ENCODE assay signal across 10 cellular contexts in the genomic region with DNA sequence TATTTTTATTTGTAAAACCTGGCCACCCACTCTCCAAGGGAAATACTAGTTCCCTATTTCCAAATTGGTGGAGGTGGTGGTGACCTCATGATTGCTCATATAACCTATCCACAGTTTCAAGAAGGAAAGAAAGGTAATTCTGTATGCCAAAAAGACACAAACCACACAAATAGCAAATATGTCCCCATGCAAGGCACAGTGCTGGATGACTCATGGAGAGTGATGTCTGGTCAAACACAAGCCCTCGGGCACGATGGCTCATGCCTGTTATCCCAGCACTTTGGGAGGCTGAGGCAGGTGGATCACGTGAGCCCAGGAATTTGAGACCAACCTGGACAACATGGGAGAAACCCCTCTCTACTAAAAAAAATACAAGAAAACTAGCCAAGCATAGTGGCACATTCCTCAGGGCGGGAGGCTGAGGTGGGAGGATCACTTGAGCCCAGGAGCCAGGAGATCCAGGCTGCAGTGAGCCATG.
DNase-seq lines count a peak whose midpoint lies in the region; ATAC-seq, FAIRE-seq and TF ChIP-seq lines count a peak whose summit lies in the region.
"Had no signal": no experiment of that assay in that cellular context is flagged by ENCODE, and none has a peak within 500 bp of the region (broad histone marks: within the 10 kb centered on the region; RNA-seq: fewer than 3 reads in every experiment).

No MANE protein-coding gene starts in this region.

- 22% methylated on average over 4 of the region's 4 CpGs for WGBS in A549 (ENCODE audit: missing lambda C conversion rate)

- H3K4me3 ChIP-seq in A549 = no peak overlapping the region
- H3K4me3 ChIP-seq in SJSA1 = no peak overlapping the region
- H3K4me3 ChIP-seq: ascending aorta, prostate gland had no signal

- peak; percentile 43 to 45; a peak in 4 of 6 replicates for ATAC-seq in A549

- DNase-seq in A549 (ENCODE audit: low read depth in 1 of 2, low spot score in 1 of 2) (peak; percentile 74 to 86), H54 (ENCODE audit: insufficient read length, low spot score) (peak; percentile 56), SJSA1 (ENCODE audit: low read depth in 1 of 2, low spot score in 2 of 2) (peak; percentile 86 to 87), glomerular visceral epithelial cell (ENCODE audit: extremely low spot score) (peak; percentile 90), NCI-H2029 (lab: John Stamatoyannopoulos, UW) (no peak), retina (no peak), amygdala (lab: John Stamatoyannopoulos, UW) (no peak), NCI-H2171 treated with DMSO at 0.1 percent for 48 hours (lab: John Stamatoyannopoulos, UW) (no peak)

- H3K9me3 ChIP-seq in A549 (no peaks in the 10 kb centered on the region), SJSA1 (replicated peaks) (no peaks in the 10 kb centered on the region)
- H3K9me3 ChIP-seq: ascending aorta, prostate gland had no signal

- FAIRE-seq in A549 (lab: Jason Lieb, UNC) (peak; percentile 78), H54 (lab: Jason Lieb, UNC) (peak; percentile 15)

- peak; percentile 54 to 66; a peak in 2 of 5 replicates for TF ChIP-seq EP300 in A549 (IDR thresholded peaks at IDR 0.05)

- TF ChIP-seq CTCF in A549 (IDR thresholded peaks at IDR 0.05) = no peak

- H3K27me3 ChIP-seq in SJSA1 (replicated peaks) = no peaks in the 10 kb centered on the region
- H3K27me3 ChIP-seq: ascending aorta had no signal

- peaks cover 44% of the 10 kb centered on the region for H3K4me1 ChIP-seq in A549
- peaks cover 28% of the 10 kb centered on the region for H3K4me1 ChIP-seq in SJSA1 (replicated peaks)
- H3K4me1 ChIP-seq: prostate gland had no signal

- no peak; a peak in 2 of 5 replicates for TF ChIP-seq RAD21 in A549 (conservative IDR thresholded peaks at IDR 0.05 in 1 of 2, IDR thresholded peaks at IDR 0.05 in 1 of 2)

- CTCF ChIA-PET in A549 (lab: Yijun Ruan, JAX) = no interaction called here

- H3K36me3 ChIP-seq in SJSA1 = no peaks in the 10 kb centered on the region
- H3K36me3 ChIP-seq: ascending aorta, prostate gland had no signal

- POLR2A ChIA-PET in A549 (lab: Yijun Ruan, JAX) = no interaction called here

- H3K27ac ChIP-seq in A549 (peak overlapping the region; percentile 63 to 77; a peak in 5 of 6 replicates), SJSA1 (no peak overlapping the region)
- H3K27ac ChIP-seq: ascending aorta, prostate gland had no signal

- TF ChIP-seq POLR2A in A549 (IDR thresholded peaks at IDR 0.05; ENCODE audit: low read length) = no peak
- TF ChIP-seq POLR2A in H54 (IDR thresholded peaks at IDR 0.05; ENCODE audit: low read depth, low read length) = no peak

- peak overlapping the region; percentile 72 for H3K4me2 ChIP-seq in A549

TF ChIP-seq in A549, 52 proteins besides CTCF, POLR2A, EP300 and RAD21 (continues in another document):
- TF ChIP-seq RFX5 (IDR thresholded peaks at IDR 0.05) (no peak), RARB (CRISPR knock-in tag; IDR thresholded peaks at IDR 0.05) (no peak), FOSB (CRISPR knock-in tag; IDR thresholded peaks at IDR 0.05) (no peak), HOXB13 (CRISPR knock-in tag; IDR thresholded peaks at IDR 0.05; ENCODE audit: low read depth) (no peak), GATA3 (IDR thresholded peaks at IDR 0.05; ENCODE audit: borderline replicate concordance) (0 out of 2 replicates have a peak, but pooled peaks have one; percentile 52), PHF8 (IDR thresholded peaks at IDR 0.05; ENCODE audit: borderline replicate concordance, low read depth) (no peak), ZC3H11A (IDR thresholded peaks at IDR 0.05) (no peak), CEBPB (IDR thresholded peaks at IDR 0.05) (peak; percentile 57 to 68; a peak in 2 of 4 replicates), HOXA7 (CRISPR knock-in tag; IDR thresholded peaks at IDR 0.05) (no peak), HDAC2 (IDR thresholded peaks at IDR 0.05) (no peak), MAZ (IDR thresholded peaks at IDR 0.05; ENCODE audit: borderline replicate concordance, low read depth, low read length) (no peak), CHD2 (IDR thresholded peaks at IDR 0.05; ENCODE audit: low read length, partially characterized antibody) (no peak), POLR2AphosphoS2 (conservative IDR thresholded peaks at IDR 0.05; ENCODE audit: low read length) (no peak), KDM5A (IDR thresholded peaks at IDR 0.05) (no peak), CBX8 (IDR thresholded peaks at IDR 0.05) (no peak), EHF (CRISPR knock-in tag; IDR thresholded peaks at IDR 0.05) (no peak), BHLHE40 (IDR thresholded peaks at IDR 0.05; ENCODE audit: low read depth, low read length) (peak; percentile 69; the same call in 1 of the 2 replicates), SMC3 (IDR thresholded peaks at IDR 0.05) (peak; percentile 33; the same call in 2 of the 3 replicates), JUNB (IDR thresholded peaks at IDR 0.05) (peak; percentile 98), KDM1A (IDR thresholded peaks at IDR 0.05; ENCODE audit: low read depth) (no peak), FOSL2 (IDR thresholded peaks at IDR 0.05) (peak; percentile 97), FOSL2 (CRISPR knock-in tag; IDR thresholded peaks at IDR 0.05) (peak; percentile 90), HOXB5 (CRISPR knock-in tag; IDR thresholded peaks at IDR 0.05) (no peak), ZSCAN20 (CRISPR knock-in tag; IDR thresholded peaks at IDR 0.05) (no peak), ESRRA (IDR thresholded peaks at IDR 0.05; ENCODE audit: borderline replicate concordance, low read length) (no peak), SREBF2 (IDR thresholded peaks at IDR 0.05) (no peak), JUN (IDR thresholded peaks at IDR 0.05) (peak; percentile 52 to 86; a peak in 2 of 5 replicates), EHMT2 (IDR thresholded peaks at IDR 0.05; ENCODE audit: low read depth) (no peak), ZNF302 (CRISPR knock-in tag; IDR thresholded peaks at IDR 0.05) (no peak), NPAS2 (CRISPR knock-in tag; IDR thresholded peaks at IDR 0.05; ENCODE audit: borderline replicate concordance) (peak; percentile 31; the same call in 1 of the 2 replicates), CBX2 (IDR thresholded peaks at IDR 0.05; ENCODE audit: borderline replicate concordance, low read depth) (no peak), NFE2L2 (conservative IDR thresholded peaks at IDR 0.05; ENCODE audit: low read length) (no peak)
- TF ChIP-seq, protein P1, sequence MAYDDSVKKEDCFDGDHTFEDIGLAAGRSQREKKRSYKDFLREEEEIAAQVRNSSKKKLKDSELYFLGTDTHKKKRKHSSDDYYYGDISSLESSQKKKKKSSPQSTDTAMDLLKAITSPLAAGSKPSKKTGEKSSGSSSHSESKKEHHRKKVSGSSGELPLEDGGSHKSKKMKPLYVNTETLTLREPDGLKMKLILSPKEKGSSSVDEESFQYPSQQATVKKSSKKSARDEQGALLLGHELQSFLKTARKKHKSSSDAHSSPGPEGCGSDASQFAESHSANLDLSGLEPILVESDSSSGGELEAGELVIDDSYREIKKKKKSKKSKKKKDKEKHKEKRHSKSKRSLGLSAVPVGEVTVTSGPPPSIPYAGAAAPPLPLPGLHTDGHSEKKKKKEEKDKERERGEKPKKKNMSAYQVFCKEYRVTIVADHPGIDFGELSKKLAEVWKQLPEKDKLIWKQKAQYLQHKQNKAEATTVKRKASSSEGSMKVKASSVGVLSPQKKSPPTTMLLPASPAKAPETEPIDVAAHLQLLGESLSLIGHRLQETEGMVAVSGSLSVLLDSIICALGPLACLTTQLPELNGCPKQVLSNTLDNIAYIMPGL (CRISPR knock-in tag; IDR thresholded peaks at IDR 0.05; ENCODE audit: borderline replicate concordance) = no peak
- TF ChIP-seq, protein P2, sequence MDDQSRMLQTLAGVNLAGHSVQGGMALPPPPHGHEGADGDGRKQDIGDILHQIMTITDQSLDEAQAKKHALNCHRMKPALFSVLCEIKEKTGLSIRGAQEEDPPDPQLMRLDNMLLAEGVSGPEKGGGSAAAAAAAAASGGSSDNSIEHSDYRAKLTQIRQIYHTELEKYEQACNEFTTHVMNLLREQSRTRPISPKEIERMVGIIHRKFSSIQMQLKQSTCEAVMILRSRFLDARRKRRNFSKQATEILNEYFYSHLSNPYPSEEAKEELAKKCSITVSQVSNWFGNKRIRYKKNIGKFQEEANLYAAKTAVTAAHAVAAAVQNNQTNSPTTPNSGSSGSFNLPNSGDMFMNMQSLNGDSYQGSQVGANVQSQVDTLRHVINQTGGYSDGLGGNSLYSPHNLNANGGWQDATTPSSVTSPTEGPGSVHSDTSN (IDR thresholded peaks at IDR 0.05) = no peak
- TF ChIP-seq, protein P3, sequence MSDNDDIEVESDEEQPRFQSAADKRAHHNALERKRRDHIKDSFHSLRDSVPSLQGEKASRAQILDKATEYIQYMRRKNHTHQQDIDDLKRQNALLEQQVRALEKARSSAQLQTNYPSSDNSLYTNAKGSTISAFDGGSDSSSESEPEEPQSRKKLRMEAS (IDR thresholded peaks at IDR 0.05) = peak; percentile 84
- TF ChIP-seq, protein P4, sequence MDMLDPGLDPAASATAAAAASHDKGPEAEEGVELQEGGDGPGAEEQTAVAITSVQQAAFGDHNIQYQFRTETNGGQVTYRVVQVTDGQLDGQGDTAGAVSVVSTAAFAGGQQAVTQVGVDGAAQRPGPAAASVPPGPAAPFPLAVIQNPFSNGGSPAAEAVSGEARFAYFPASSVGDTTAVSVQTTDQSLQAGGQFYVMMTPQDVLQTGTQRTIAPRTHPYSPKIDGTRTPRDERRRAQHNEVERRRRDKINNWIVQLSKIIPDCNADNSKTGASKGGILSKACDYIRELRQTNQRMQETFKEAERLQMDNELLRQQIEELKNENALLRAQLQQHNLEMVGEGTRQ (IDR thresholded peaks at IDR 0.05) = peak; percentile 83
- TF ChIP-seq, protein P5, sequence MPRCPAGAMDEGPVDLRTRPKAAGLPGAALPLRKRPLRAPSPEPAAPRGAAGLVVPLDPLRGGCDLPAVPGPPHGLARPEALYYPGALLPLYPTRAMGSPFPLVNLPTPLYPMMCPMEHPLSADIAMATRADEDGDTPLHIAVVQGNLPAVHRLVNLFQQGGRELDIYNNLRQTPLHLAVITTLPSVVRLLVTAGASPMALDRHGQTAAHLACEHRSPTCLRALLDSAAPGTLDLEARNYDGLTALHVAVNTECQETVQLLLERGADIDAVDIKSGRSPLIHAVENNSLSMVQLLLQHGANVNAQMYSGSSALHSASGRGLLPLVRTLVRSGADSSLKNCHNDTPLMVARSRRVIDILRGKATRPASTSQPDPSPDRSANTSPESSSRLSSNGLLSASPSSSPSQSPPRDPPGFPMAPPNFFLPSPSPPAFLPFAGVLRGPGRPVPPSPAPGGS (IDR thresholded peaks at IDR 0.05) = no peak

Comparison
In these comparisons a context has a peak if more than half of its experiments do, and no peak if none do; other contexts are left out.
1. DNase-seq: peak in A549 (2 of 2), H54 (single experiment), SJSA1 (2 of 2) and glomerular visceral epithelial cell (single experiment); none in NCI-H2029 (single experiment), retina (single experiment), amygdala (0 of 56) and NCI-H2171 treated with DMSO at 0.1 percent for 48 hours (single experiment).